10 cellular contexts compared by ENCODE assay signal in genomic region chr6:68126089-68126749, GRCh38.
DNase-seq lines count a peak whose midpoint lies in the region; ATAC-seq and TF ChIP-seq lines count a peak whose summit lies in the region.
"Had no signal": no experiment of that assay in that cellular context is flagged by ENCODE, and none has a peak within 500 bp of the region (broad histone marks: within the 10 kb centered on the region; RNA-seq: fewer than 3 reads in every experiment).

No MANE protein-coding gene starts in this region.

- peak overlapping the region; percentile 98 for H3K27ac ChIP-seq in SU-DHL-6 (ENCODE audit: low read depth, low read length)
- H3K27ac ChIP-seq in thyroid gland: no peak overlapping the region
- H3K27ac ChIP-seq: BLaER1 treated with 17β-estradiol and CSF1 and Interleukin-3, amounts not matched to agents 10 nM and 100 nM had no signal

- no peaks in the 10 kb centered on the region; the same call in 1 of the 2 replicates for H3K4me1 Mint-ChIP-seq in HFFc6 (ENCODE audit: low read depth)

- no peaks in the 10 kb centered on the region for H3K36me3 Mint-ChIP-seq in HFFc6 (ENCODE audit: low read depth)

- no peak overlapping the region for H3K4me3 Mint-ChIP-seq in HFFc6

- no peaks in the 10 kb centered on the region for H3K4me1 ChIP-seq in thyroid gland

- no peaks in the 10 kb centered on the region for H3K27me3 Mint-ChIP-seq in HFFc6 (ENCODE audit: insufficient read depth)

- H3K4me3 ChIP-seq in SU-DHL-6 (ENCODE audit: insufficient read depth, low read length, poor library complexity, severe bottlenecking) (peak overlapping the region; percentile 49), thyroid gland (replicated peaks in 1 of 3) (no peak overlapping the region)
- H3K4me3 ChIP-seq: BLaER1 treated with 17β-estradiol and CSF1 and Interleukin-3, amounts not matched to agents 10 nM and 100 nM had no signal

- peaks cover 33% of the 10 kb centered on the region for H3F3A ChIP-seq in SU-DHL-6 (ENCODE audit: insufficient read depth)

- H3K9me3 Mint-ChIP-seq in HFFc6: peaks cover 31% of the 10 kb centered on the region

- no peaks in the 10 kb centered on the region for H3K9me2 ChIP-seq in SU-DHL-6 (replicated peaks; ENCODE audit: insufficient read depth, low read length)

- 94 to 96% methylated on average over 2 of the region's 2 CpGs for WGBS in thyroid gland, 2 donors

- no peak overlapping the region for H3K27ac Mint-ChIP-seq in HFFc6

- DNase-seq in HFFc6: no peak
- no peak for DNase-seq in SHP77 treated with DMSO at 0.1 percent for 48 hours (lab: John Stamatoyannopoulos, UW)
- DNase-seq in hypothalamus (lab: John Stamatoyannopoulos, UW): no peak
- DNase-seq in thyroid gland: no peak
- DNase-seq: activated CD4-positive, alpha-beta T cell treated with anti-CD3 and anti-CD28 coated beads, Interleukin-2, amount 50 U/mL, for 48 hours had no signal

- intact Hi-C loops in thyroid gland (cut with DNase I): no loop called here

- peaks cover 17% of the 10 kb centered on the region; the same call in 1 of the 2 replicates for H3K9me3 ChIP-seq in SU-DHL-6 (ENCODE audit: insufficient read depth, low read length)
- H3K9me3 ChIP-seq in thyroid gland: no peaks in the 10 kb centered on the region

- TF ChIP-seq CTCF in SU-DHL-6 (IDR thresholded peaks at IDR 0.05; ENCODE audit: insufficient read depth, low read length, poor library complexity, severe bottlenecking): no peak
- no peak for TF ChIP-seq CTCF in HFFc6 (IDR thresholded peaks at IDR 0.05)
- no peak for TF ChIP-seq CTCF in thyroid gland (IDR thresholded peaks at IDR 0.05)

- ATAC-seq in GM18502 (IDR thresholded peaks at IDR 0.05; ENCODE audit: poor library complexity, unreplicated experiment): peak; percentile 93
- ATAC-seq in GM21515 (IDR thresholded peaks at IDR 0.05; ENCODE audit: unreplicated experiment): peak; percentile 93
- peak; percentile 83 for ATAC-seq in HG03097 (IDR thresholded peaks at IDR 0.05; ENCODE audit: low FRiP score, unreplicated experiment)

- H4K20me1 ChIP-seq in SU-DHL-6 (ENCODE audit: low read depth, low read length): no peaks in the 10 kb centered on the region
- H4K20me1 ChIP-seq: BLaER1 treated with 17β-estradiol and CSF1 and Interleukin-3, amounts not matched to agents 10 nM and 100 nM had no signal

- H3K27me3 ChIP-seq in SU-DHL-6 (ENCODE audit: low read length) (no peaks in the 10 kb centered on the region), thyroid gland (no peaks in the 10 kb centered on the region)
- H3K27me3 ChIP-seq: BLaER1 treated with 17β-estradiol and CSF1 and Interleukin-3, amounts not matched to agents 10 nM and 100 nM had no signal

- H3K9ac ChIP-seq in SU-DHL-6 (ENCODE audit: low read length): peak overlapping the region; percentile 51
- H3K9ac ChIP-seq: BLaER1 treated with 17β-estradiol and CSF1 and Interleukin-3, amounts not matched to agents 10 nM and 100 nM had no signal

- H3K36me3 ChIP-seq in SU-DHL-6 (ENCODE audit: low read length) (peaks cover 12% of the 10 kb centered on the region), thyroid gland (no peaks in the 10 kb centered on the region)

- H3K4me2 ChIP-seq in SU-DHL-6 (ENCODE audit: low read depth, low read length, poor library complexity, severe bottlenecking): peak overlapping the region; percentile 84
- H3K4me2 ChIP-seq: BLaER1 treated with 17β-estradiol and CSF1 and Interleukin-3, amounts not matched to agents 10 nM and 100 nM had no signal

- H2AFZ ChIP-seq in SU-DHL-6 (ENCODE audit: low read depth, low read length, severe bottlenecking): peak overlapping the region; percentile 83

- H3K79me2 ChIP-seq in SU-DHL-6 (ENCODE audit: insufficient read depth, low read length): no peaks in the 10 kb centered on the region

- no peak for TF ChIP-seq POLR2A in thyroid gland (IDR thresholded peaks at IDR 0.05)
